Comparison of ENCODE assay signal across 1 cellular context in the genomic region with DNA sequence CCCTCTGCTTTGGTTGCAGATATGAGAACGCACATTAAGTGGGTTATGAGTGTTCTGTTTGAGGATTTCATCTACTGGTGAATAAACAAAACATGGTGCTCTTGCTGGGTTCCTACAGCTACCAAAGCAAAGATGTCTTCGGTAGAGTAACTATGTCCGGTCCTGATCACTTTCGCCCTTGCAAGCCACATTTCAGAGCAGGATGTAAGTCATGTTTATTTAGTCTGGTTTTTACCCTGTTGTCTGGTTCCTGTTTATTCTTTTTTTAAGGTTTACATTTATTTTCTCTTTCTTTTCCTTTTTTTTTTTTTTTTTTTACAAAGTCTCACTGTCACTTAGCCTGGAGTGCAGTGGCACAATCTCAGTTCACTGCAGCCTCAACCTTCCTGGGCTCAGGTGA.
A peak's percentile ranks its signal among the peaks of the same experiment; 100 is the strongest.
TF ChIP-seq lines count a peak whose summit lies in the region.

No MANE protein-coding gene starts in this region.

TF ChIP-seq in HepG2, 621 proteins besides CTCF, POLR2A, EP300 and RAD21 (continued from another document):
- TF ChIP-seq, protein P1, sequence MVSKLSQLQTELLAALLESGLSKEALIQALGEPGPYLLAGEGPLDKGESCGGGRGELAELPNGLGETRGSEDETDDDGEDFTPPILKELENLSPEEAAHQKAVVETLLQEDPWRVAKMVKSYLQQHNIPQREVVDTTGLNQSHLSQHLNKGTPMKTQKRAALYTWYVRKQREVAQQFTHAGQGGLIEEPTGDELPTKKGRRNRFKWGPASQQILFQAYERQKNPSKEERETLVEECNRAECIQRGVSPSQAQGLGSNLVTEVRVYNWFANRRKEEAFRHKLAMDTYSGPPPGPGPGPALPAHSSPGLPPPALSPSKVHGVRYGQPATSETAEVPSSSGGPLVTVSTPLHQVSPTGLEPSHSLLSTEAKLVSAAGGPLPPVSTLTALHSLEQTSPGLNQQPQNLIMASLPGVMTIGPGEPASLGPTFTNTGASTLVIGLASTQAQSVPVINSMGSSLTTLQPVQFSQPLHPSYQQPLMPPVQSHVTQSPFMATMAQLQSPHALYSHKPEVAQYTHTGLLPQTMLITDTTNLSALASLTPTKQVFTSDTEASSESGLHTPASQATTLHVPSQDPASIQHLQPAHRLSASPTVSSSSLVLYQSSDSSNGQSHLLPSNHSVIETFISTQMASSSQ (IDR thresholded peaks at IDR 0.05; ENCODE audit: low read depth): no peak
- TF ChIP-seq, protein P1 (CRISPR knock-in tag; IDR thresholded peaks at IDR 0.05; ENCODE audit: borderline replicate concordance): no peak
- TF ChIP-seq ZNF335 (CRISPR knock-in tag; IDR thresholded peaks at IDR 0.05) (0 out of 2 replicates have a peak, but pooled peaks have one; percentile 26), FOXP1 (IDR thresholded peaks at IDR 0.05) (no peak), FOXP1 (CRISPR knock-in tag; IDR thresholded peaks at IDR 0.05) (peak; percentile 52), DPF2 (CRISPR knock-in tag; IDR thresholded peaks at IDR 0.05; ENCODE audit: borderline replicate concordance, low read depth) (no peak)
